Comparison of ENCODE assay signal across 8 cellular contexts in genomic region chr12:57846285-57846576, GRCh38. TPM values are rescaled to one million over a fixed set of nuclear protein-coding genes. Genes with fewer than 3 reads are reported as not detected.
DNase-seq lines count a peak whose midpoint lies in the region; TF ChIP-seq lines count a peak whose summit lies in the region.

No MANE protein-coding gene starts in this region.

- no peaks in the 10 kb centered on the region; the same call in 1 of the 2 replicates for H3K27me3 ChIP-seq in HUES48 (ENCODE audit: control insufficient read depth, insufficient read depth, low read length)
- no peaks in the 10 kb centered on the region for H3K27me3 ChIP-seq in ascending aorta
- H3K27me3 ChIP-seq in layer of hippocampus (ENCODE audit: control insufficient read depth, insufficient read depth, low read length) = no peaks in the 10 kb centered on the region
- no peaks in the 10 kb centered on the region for H3K27me3 ChIP-seq in thyroid gland

- peak overlapping the region; percentile 98 for H3K9ac ChIP-seq in HUES48 (ENCODE audit: low read depth, low read length)

- H3K4me3 ChIP-seq in HUES48 (ENCODE audit: low read depth, low read length) = peak overlapping the region; percentile 98
- H3K4me3 ChIP-seq in ascending aorta = peak overlapping the region; percentile 94 to 96
- peak overlapping the region; percentile 92 to 98 (median 97) for H3K4me3 ChIP-seq in thyroid gland (replicated peaks in 1 of 3)

- WGBS in thyroid gland, 2 donors = 0 to 4% methylated on average over 5 to 12 of the region's 26 CpGs

- TF ChIP-seq CTCF in ascending aorta (IDR thresholded peaks at IDR 0.05) (no peak), thyroid gland (IDR thresholded peaks at IDR 0.05) (no peak)

- TF ChIP-seq POLR2A in thyroid gland (IDR thresholded peaks at IDR 0.05) = no peak

- H3K4me1 ChIP-seq in HUES48 (ENCODE audit: control insufficient read depth, insufficient read depth, low read length) (peaks cover 36% of the 10 kb centered on the region), ascending aorta (peaks cover 15 to 44% of the 10 kb centered on the region in 2 donors), thyroid gland (peaks cover 35% of the 10 kb centered on the region in 2 donors)

- no peaks in the 10 kb centered on the region for H3K9me3 ChIP-seq in HUES48 (ENCODE audit: control insufficient read depth, insufficient read depth, low read length)
- no peaks in the 10 kb centered on the region for H3K9me3 ChIP-seq in ascending aorta
- no peaks in the 10 kb centered on the region for H3K9me3 ChIP-seq in thyroid gland

- H3K36me3 ChIP-seq in HUES48 (ENCODE audit: control insufficient read depth, insufficient read depth, low read length) (no peaks in the 10 kb centered on the region), ascending aorta (no peaks in the 10 kb centered on the region), thyroid gland (no peaks in the 10 kb centered on the region)

- H3K27ac ChIP-seq in HUES48 (ENCODE audit: low read depth, low read length) (peak overlapping the region; percentile 100), ascending aorta (peak overlapping the region; percentile 98 to 100), layer of hippocampus (ENCODE audit: low read depth, low read length) (peak overlapping the region; percentile 100), thyroid gland (peak overlapping the region; percentile 98 to 100 (median 99))

- intact Hi-C loops in ascending aorta (cut with DNase I) = loop anchor here (2.0 kb wide), 1 partner anchor 43 kb away; no protein-coding TSS in a partner anchor
- intact Hi-C loops in thyroid gland (cut with DNase I) = no loop called here

- DNase-seq in activated CD4-positive, alpha-beta T cell treated with anti-CD3 and anti-CD28 coated beads for 48 hours = peak; percentile 54
- no peak for DNase-seq in activated CD4-positive, alpha-beta T cell treated with anti-CD3 and anti-CD28 coated beads, Interleukin-2, amount 50 U/mL, for 48 hours
- DNase-seq in ascending aorta (ENCODE audit: low spot score in 2 of 2) = no peak
- no peak for DNase-seq in thyroid gland
- DNase-seq in middle frontal gyrus (ENCODE audit: extremely low spot score, low spot score) = no peak
- no peak for DNase-seq in NCI-H446 (lab: John Stamatoyannopoulos, UW)

RNA-seq across cellular contexts. Expression of gene CTDSP2, which starts 0.3 kb away (rescaled TPM):
- total RNA-seq in ascending aorta = 129 TPM
- total RNA-seq in thyroid gland = 100 to 1,000 TPM in 3 of 4 donors, 10 to 100 TPM in 1; 91.5 to 190 (median 138) TPM

RNA-seq across cellular contexts. Expression of gene AVIL, which starts 27.7 kb away (rescaled TPM):
- total RNA-seq in ascending aorta = 6.4 TPM
- total RNA-seq in thyroid gland = 10 to 100 TPM in 1 of 4 donors, 1 to 10 TPM in 3; 5.1 to 15.7 (median 7.8) TPM
